8 cellular contexts compared by ENCODE assay signal in genomic region chr1:206203364-206204158, GRCh38. TPM values are rescaled to one million over a fixed set of nuclear protein-coding genes. Genes with fewer than 3 reads are reported as not detected.
A peak's percentile ranks its signal among the peaks of the same experiment; 100 is the strongest.
DNase-seq lines count a peak whose midpoint lies in the region; ATAC-seq and TF ChIP-seq lines count a peak whose summit lies in the region.
"Not testable (repeated sequence)": the region's sequence is repeated elsewhere in the genome, so short reads cannot be mapped to it uniquely, and the experiment has no call there.

SRGAP2 (plus strand) TSS chr1:206203541; CDS start chr1:206205971, 2,430 bp downstream.

- H3K9ac ChIP-seq in HUES64 (ENCODE audit: low read depth, low read length): not testable (repeated sequence)

- not testable (repeated sequence) for H3K9me3 ChIP-seq in HUES64 (ENCODE audit: insufficient read depth, low read depth, low read length); right lobe of liver

- TF ChIP-seq CTCF in AG09309 (IDR thresholded peaks at IDR 0.05; ENCODE audit: control insufficient read depth, insufficient read depth, low read depth, low read length, missing control alignments); right lobe of liver (IDR thresholded peaks at IDR 0.05): not testable (repeated sequence)

- H3K4me1 ChIP-seq in HUES64 (ENCODE audit: insufficient read depth, low read length); right lobe of liver: not testable (repeated sequence)

- peak within 1 kb of the TSS; percentile 49; the same call in 1 of the 2 replicates for H3K27ac ChIP-seq in HUES64 (ENCODE audit: low read depth, low read length)
- H3K27ac ChIP-seq in right lobe of liver: peak within 1 kb of the TSS in 2 of 3 donors; percentile 53 to 56

- WGBS in HUES64: 0% methylated on average over 19 of the region's 63 CpGs
- 0% methylated on average over 10 of the region's 63 CpGs for WGBS in right lobe of liver (ENCODE audit: insufficient coverage, low coverage, low lambda C conversion rate, missing lambda C conversion rate)

- DNase-seq in AG09309 (ENCODE audit: low read depth) (peak; percentile 11), OCI-M1 (lab: John Stamatoyannopoulos, UW) (peak; percentile 61), right lobe of liver (peak; percentile 60 to 71 (median 61))
- DNase-seq in activated CD8-positive, alpha-beta memory T cell treated with anti-CD3 and anti-CD28 coated beads for 48 hours (ENCODE audit: low read depth in 2 of 3, low spot score in 2 of 3): peak; percentile 6 to 38 (median 36)
- peak; percentile 26 for DNase-seq in effector CD4-positive, alpha-beta T cell
- DNase-seq in stimulated activated CD4-positive, alpha-beta T cell treated with anti-CD3 and anti-CD28 coated beads, Interleukin-12 subunit alpha, Interleukin-12 subunit beta, amount 100 ng/mL, for 48 hours (ENCODE audit: low read depth in 2 of 3, low spot score in 1 of 3): peak; percentile 15 to 47 (median 31)

- TF ChIP-seq POLR2A in right lobe of liver (IDR thresholded peaks at IDR 0.05): not testable (repeated sequence)

- H3K36me3 ChIP-seq in HUES64 (ENCODE audit: insufficient read depth, low read length); right lobe of liver: not testable (repeated sequence)

- peak; percentile 3 for ATAC-seq in GM21390 (IDR thresholded peaks at IDR 0.05; ENCODE audit: unreplicated experiment)
- ATAC-seq in right lobe of liver: peak; percentile 12 to 40 (median 24)

- intact Hi-C loops in right lobe of liver (cut with DNase I): not testable (repeated sequence)

- H3K27me3 ChIP-seq in HUES64 (ENCODE audit: insufficient read depth, low read length); right lobe of liver: not testable (repeated sequence)

- H3K4me3 ChIP-seq in AG09309 (ENCODE audit: control insufficient read depth, low read depth, low read length) (peak within 1 kb of the TSS; percentile 54), HUES64 (ENCODE audit: low read length) (peak within 1 kb of the TSS; percentile 57), right lobe of liver (peak within 1 kb of the TSS; percentile 49 to 58 (median 58))

RNA-seq across cellular contexts. Expression of gene SRGAP2, which starts in this region (rescaled TPM):
- polyA plus RNA-seq in HUES64 (2013, experiment 1 of 2): 29.1 TPM
- 34.9 TPM for polyA plus RNA-seq in HUES64 (2013, experiment 2 of 2)
- 10 to 100 TPM in 5 of 6 experiments, 1 to 10 TPM in 1; 9.8 to 20.0 (median 15.3) TPM for total RNA-seq in right lobe of liver

Comparison
In these comparisons a context has a peak if more than half of its experiments do, and no peak if none do; other contexts are left out.
1. Peak in every context shown above with its lines: DNase-seq, ATAC-seq, H3K4me3 ChIP-seq and H3K27ac ChIP-seq.
2. DNase-seq: peak in every context shown above with its lines; median percentile 61 in OCI-M1; 61 in right lobe of liver; 36 in activated CD8-positive, alpha-beta memory T cell treated with anti-CD3 and anti-CD28 coated beads for 48 hours; 31 in stimulated activated CD4-positive, alpha-beta T cell treated with anti-CD3 and anti-CD28 coated beads, Interleukin-12 subunit alpha, Interleukin-12 subunit beta, amount 100 ng/mL, for 48 hours; 26 in effector CD4-positive, alpha-beta T cell; 11 in AG09309.